8 cellular contexts compared by ENCODE assay signal in genomic region chr3:56753206-56753605, GRCh38. TPM values are rescaled to one million over a fixed set of nuclear protein-coding genes. Genes with fewer than 3 reads are reported as not detected.
A peak's percentile ranks its signal among the peaks of the same experiment; 100 is the strongest.
DNase-seq lines count a peak whose midpoint lies in the region; ATAC-seq and TF ChIP-seq lines count a peak whose summit lies in the region.

No MANE protein-coding gene starts in this region.

- H3K27ac ChIP-seq in colonic mucosa, result no peak overlapping the region

- DNase-seq in RPMI7951 (ENCODE audit: low read depth) (peak; percentile 61), naive B cell (no peak), GF-D8 (lab: John Stamatoyannopoulos, UW) (no peak), KBM-7 (no peak), colonic mucosa (no peak), DMS114 treated with DMSO at 0.1 percent for 48 hours (lab: John Stamatoyannopoulos, UW; ENCODE audit: unreplicated experiment) (no peak)

- no peak overlapping the region for H3K9ac ChIP-seq in colonic mucosa (ENCODE audit: low read depth in 2 of 2, low read length in 2 of 2)

- no peaks in the 10 kb centered on the region for H3K27me3 ChIP-seq in colonic mucosa

- H3K36me3 Mint-ChIP-seq in naive B cell, result peaks cover 10 to 21% of the 10 kb centered on the region in 2 donors

- no peaks in the 10 kb centered on the region for H3K9me3 ChIP-seq in colonic mucosa

- H3K27ac Mint-ChIP-seq in naive B cell, result peak overlapping the region; percentile 24 to 98 (median 92)

- H3K4me1 Mint-ChIP-seq in naive B cell, result peaks cover 39 to 71% (median 48%) of the 10 kb centered on the region in 3 donors

- H3K36me3 ChIP-seq in colonic mucosa, result no peaks in the 10 kb centered on the region

- in situ Hi-C loops in KBM-7 (cut with MboI; ENCODE audit: low pct_unique_long_range_greater_than_20kb, low sequenced_read_pairs), result no loop called here

- H3K27me3 Mint-ChIP-seq in naive B cell, result no peaks in the 10 kb centered on the region

- H3K4me3 Mint-ChIP-seq in naive B cell, result peak overlapping the region; percentile 79 to 99 (median 94)

- ATAC-seq in GM18517 (IDR thresholded peaks at IDR 0.05; ENCODE audit: unreplicated experiment) (peak; percentile 81), HG02571 (IDR thresholded peaks at IDR 0.05; ENCODE audit: unreplicated experiment) (peak; percentile 82), naive B cell (ENCODE audit: low read depth in 2 of 2) (no peak)

- TF ChIP-seq CTCF in colonic mucosa (IDR thresholded peaks at IDR 0.05), result no peak

- intact Hi-C loops in colonic mucosa (cut with DNase I), result no loop called here

- H3K9me3 Mint-ChIP-seq in naive B cell, result peaks cover 0 to 3% (median 0%) of the 10 kb centered on the region in 7 donors

- no peak overlapping the region for H3K4me3 ChIP-seq in colonic mucosa

- no peaks in the 10 kb centered on the region for H3K4me1 ChIP-seq in colonic mucosa

RNA-seq across cellular contexts. Expression of gene ARHGEF3, which starts 48.5 kb away (rescaled TPM):
- total RNA-seq in RPMI7951 (2014; rRNA removed; shearing (Covaris generic)), result 9.8 and 14.5 TPM in 2 replicates
- polyA plus RNA-seq in naive B cell (ENCODE audit: low read depth in 6 of 6), result 10 to 100 TPM; 30.1 to 43.7 (median 38.4) TPM
- total RNA-seq in colonic mucosa, result 10 to 100 TPM; 10.2 to 14.7 TPM

Comparison
In these comparisons a context has a peak if more than half of its experiments do, and no peak if none do; other contexts are left out.
1. ATAC-seq: peak in GM18517 (single experiment) and HG02571 (single experiment); none in naive B cell (0 of 2).